ENCODE assay signal across 14 cellular contexts in genomic region chr19:2394669-2395292, GRCh38. TPM values are rescaled to one million over a fixed set of nuclear protein-coding genes. Genes with fewer than 3 reads are reported as not detected.
DNase-seq lines count a peak whose midpoint lies in the region; ATAC-seq and TF ChIP-seq lines count a peak whose summit lies in the region.
"Had no signal": no experiment of that assay in that cellular context is flagged by ENCODE, and none has a peak within 500 bp of the region (broad histone marks: within the 10 kb centered on the region; RNA-seq: fewer than 3 reads in every experiment).

No MANE protein-coding gene starts in this region.

- H3K4me1 Mint-ChIP-seq in activated CD8-positive, alpha-beta T cell treated with anti-CD3 and anti-CD28 coated beads, Interleukin-2, amount 10 ng/mL, durations not matched to agents 7 days and 5 days (ENCODE audit: low read depth) = peaks cover 26% of the 10 kb centered on the region
- H3K4me1 Mint-ChIP-seq in natural killer cell treated with Interleukin-12 subunit alpha and Interleukin-12 subunit beta and Interleukin-15 and Interleukin-18, amount 100 ng/mL, for 72 hours (ENCODE audit: low read depth in 2 of 2) = peaks cover 9 to 11% of the 10 kb centered on the region in 2 donors
- H3K4me1 Mint-ChIP-seq in activated CD4-positive, alpha-beta T cell treated with anti-CD3 and anti-CD28 coated beads for 36 hours = peaks cover 2% of the 10 kb centered on the region

- peak overlapping the region; percentile 52 for H3K4me3 ChIP-seq in GM12865 (ENCODE audit: low read depth, low read length)
- H3K4me3 ChIP-seq: body of pancreas had no signal

- POLR2A ChIA-PET in activated CD8-positive, alpha-beta T cell treated with anti-CD3 and anti-CD28 coated beads, Interleukin-2, amount 10 ng/mL, durations not matched to agents 7 days and 5 days (lab: Charles Lee) = interaction anchor here (1.0 to 1.5 kb wide), 3 partner anchors 33 to 125 kb away, joined by 3 to 5 read pairs (median 3); no protein-coding TSS in a partner anchor
- POLR2A ChIA-PET in activated CD4-positive, alpha-beta T cell treated with anti-CD3 and anti-CD28 coated beads for 36 hours (lab: Charles Lee) = interaction anchor here (0.6 kb wide), 1 partner anchor 1012 kb away, joined by 4 read pairs; no protein-coding TSS in a partner anchor

- intact Hi-C loops in activated CD4-positive, alpha-beta T cell treated with anti-CD3 and anti-CD28 coated beads for 36 hours (cut with DNase I, micrococcal nuclease) = loop anchor here in 1 of 2 experiments (5.0 to 10.0 kb wide), 2 partner anchors 120 to 237 kb away; no protein-coding TSS in a partner anchor

- CTCF ChIA-PET in activated CD8-positive, alpha-beta T cell treated with anti-CD3 and anti-CD28 coated beads, Interleukin-2, amount 10 ng/mL, durations not matched to agents 7 days and 5 days (lab: Charles Lee) = interaction anchor here (0.8 to 3.2 kb wide), 9 partner anchors 33 to 254 kb away, joined by 3 to 15 read pairs (median 4); partner anchors contain the start of genes GADD45B, PLEKHJ1 and TIMM13
- CTCF ChIA-PET in activated CD4-positive, alpha-beta T cell treated with anti-CD3 and anti-CD28 coated beads for 36 hours (lab: Charles Lee) = interaction anchor here (0.6 to 1.0 kb wide), 3 partner anchors 29 to 253 kb away, joined by 3 to 4 read pairs (median 3); no protein-coding TSS in a partner anchor

- H3K4me3 Mint-ChIP-seq in activated CD8-positive, alpha-beta T cell treated with anti-CD3 and anti-CD28 coated beads, Interleukin-2, amount 10 ng/mL, durations not matched to agents 7 days and 5 days = peak overlapping the region; percentile 69
- peak overlapping the region; percentile 69 for H3K4me3 Mint-ChIP-seq in natural killer cell treated with Interleukin-12 subunit alpha and Interleukin-12 subunit beta and Interleukin-15 and Interleukin-18, amount 100 ng/mL, for 72 hours
- H3K4me3 Mint-ChIP-seq in activated CD4-positive, alpha-beta T cell treated with anti-CD3 and anti-CD28 coated beads for 36 hours = no peak overlapping the region
- H3K4me3 Mint-ChIP-seq: neural crest cell had no signal

- H3K36me3 Mint-ChIP-seq in activated CD8-positive, alpha-beta T cell treated with anti-CD3 and anti-CD28 coated beads, Interleukin-2, amount 10 ng/mL, durations not matched to agents 7 days and 5 days (ENCODE audit: low read depth) = peaks cover 2% of the 10 kb centered on the region
- H3K36me3 Mint-ChIP-seq in natural killer cell treated with Interleukin-12 subunit alpha and Interleukin-12 subunit beta and Interleukin-15 and Interleukin-18, amount 100 ng/mL, for 72 hours = no peaks in the 10 kb centered on the region
- H3K36me3 Mint-ChIP-seq in activated CD4-positive, alpha-beta T cell treated with anti-CD3 and anti-CD28 coated beads for 36 hours (ENCODE audit: low read depth) = no peaks in the 10 kb centered on the region

- H3K27me3 Mint-ChIP-seq in activated CD8-positive, alpha-beta T cell treated with anti-CD3 and anti-CD28 coated beads, Interleukin-2, amount 10 ng/mL, durations not matched to agents 7 days and 5 days (ENCODE audit: low read depth) = peaks cover 5% of the 10 kb centered on the region
- H3K27me3 Mint-ChIP-seq in natural killer cell treated with Interleukin-12 subunit alpha and Interleukin-12 subunit beta and Interleukin-15 and Interleukin-18, amount 100 ng/mL, for 72 hours = peaks cover 0 to 3% of the 10 kb centered on the region in 2 donors
- H3K27me3 Mint-ChIP-seq in activated CD4-positive, alpha-beta T cell treated with anti-CD3 and anti-CD28 coated beads for 36 hours = peaks cover 2% of the 10 kb centered on the region

- DNase-seq in GM12865 (ENCODE audit: low read depth) (peak; percentile 67), LoVo (ENCODE audit: low spot score) (peak; percentile 45), NAMALWA (ENCODE audit: low spot score) (no peak), NCI-H1694 treated with DMSO at 0.1 percent for 48 hours (lab: John Stamatoyannopoulos, UW) (no peak), NCI-H2196 (lab: John Stamatoyannopoulos, UW; ENCODE audit: unreplicated experiment) (no peak)
- DNase-seq in activated CD8-positive, alpha-beta T cell treated with anti-CD3 and anti-CD28 coated beads, Interleukin-2, amount 10 ng/mL, durations not matched to agents 7 days and 5 days = no peak
- no peak for DNase-seq in natural killer cell treated with Interleukin-12 subunit alpha and Interleukin-12 subunit beta and Interleukin-15 and Interleukin-18, amount 100 ng/mL, for 72 hours (ENCODE audit: low spot score)
- DNase-seq in activated CD4-positive, alpha-beta T cell treated with anti-CD3 and anti-CD28 coated beads for 36 hours = no peak
- DNase-seq: activated CD8-positive, alpha-beta memory T cell treated with anti-CD3 and anti-CD28 coated beads, Interleukin-2, amount 50 U/mL, for 48 hours; NCI-H510A treated with DMSO at 0.1 percent for 48 hours had no signal

- peak; percentile 20 for ATAC-seq in activated CD8-positive, alpha-beta T cell treated with anti-CD3 and anti-CD28 coated beads, Interleukin-2, amount 10 ng/mL, durations not matched to agents 7 days and 5 days
- peak; percentile 24 to 62 for ATAC-seq in natural killer cell treated with Interleukin-12 subunit alpha and Interleukin-12 subunit beta and Interleukin-15 and Interleukin-18, amount 100 ng/mL, for 72 hours
- ATAC-seq in activated CD4-positive, alpha-beta T cell treated with anti-CD3 and anti-CD28 coated beads for 36 hours = no peak
- ATAC-seq: body of pancreas, esophagus mucosa had no signal

- H3K9me3 Mint-ChIP-seq in activated CD8-positive, alpha-beta T cell treated with anti-CD3 and anti-CD28 coated beads, Interleukin-2, amount 10 ng/mL, durations not matched to agents 7 days and 5 days (ENCODE audit: insufficient read depth) = no peaks in the 10 kb centered on the region
- no peaks in the 10 kb centered on the region for H3K9me3 Mint-ChIP-seq in natural killer cell treated with Interleukin-12 subunit alpha and Interleukin-12 subunit beta and Interleukin-15 and Interleukin-18, amount 100 ng/mL, for 72 hours
- H3K9me3 Mint-ChIP-seq in activated CD4-positive, alpha-beta T cell treated with anti-CD3 and anti-CD28 coated beads for 36 hours (ENCODE audit: low read depth) = no peaks in the 10 kb centered on the region

- peak overlapping the region; percentile 72 for H3K27ac Mint-ChIP-seq in activated CD8-positive, alpha-beta T cell treated with anti-CD3 and anti-CD28 coated beads, Interleukin-2, amount 10 ng/mL, durations not matched to agents 7 days and 5 days
- peak overlapping the region in 1 of 2 donors; percentile 70 for H3K27ac Mint-ChIP-seq in natural killer cell treated with Interleukin-12 subunit alpha and Interleukin-12 subunit beta and Interleukin-15 and Interleukin-18, amount 100 ng/mL, for 72 hours
- H3K27ac Mint-ChIP-seq in activated CD4-positive, alpha-beta T cell treated with anti-CD3 and anti-CD28 coated beads for 36 hours = no peak overlapping the region

- no peak for TF ChIP-seq CTCF in GM12865 (IDR thresholded peaks at IDR 0.05; ENCODE audit: insufficient read depth, low read depth, low read length, missing control alignments)

RNA-seq across cellular contexts. Expression of gene TIMM13, which starts 32.6 kb away (rescaled TPM):
- 10 to 100 TPM; 75.1 to 80.2 TPM for total RNA-seq in activated CD8-positive, alpha-beta T cell treated with anti-CD3 and anti-CD28 coated beads, Interleukin-2, amount 10 ng/mL, durations not matched to agents 7 days and 5 days
- 100 to 1,000 TPM in 1 of 2 donors, 10 to 100 TPM in 1; 80.1 to 124 TPM for total RNA-seq in natural killer cell treated with Interleukin-12 subunit alpha and Interleukin-12 subunit beta and Interleukin-15 and Interleukin-18, amount 100 ng/mL, for 72 hours
- 100 to 1,000 TPM in 1 of 2 experiments, 10 to 100 TPM in 1; 70.7 to 104 TPM for total RNA-seq in activated CD4-positive, alpha-beta T cell treated with anti-CD3 and anti-CD28 coated beads for 36 hours

RNA-seq across cellular contexts. Expression of gene TMPRSS9, which starts 34.7 kb away (rescaled TPM):
- not detected for total RNA-seq in activated CD8-positive, alpha-beta T cell treated with anti-CD3 and anti-CD28 coated beads, Interleukin-2, amount 10 ng/mL, durations not matched to agents 7 days and 5 days
- not detected for total RNA-seq in natural killer cell treated with Interleukin-12 subunit alpha and Interleukin-12 subunit beta and Interleukin-15 and Interleukin-18, amount 100 ng/mL, for 72 hours
- total RNA-seq in activated CD4-positive, alpha-beta T cell treated with anti-CD3 and anti-CD28 coated beads for 36 hours = not detected
- total RNA-seq: body of pancreas; esophagus mucosa; T-helper 1 cell treated with Interleukin-12 subunit alpha and Interleukin-12 subunit beta and Interleukin-4 antibody, amounts not matched to agents 30 ng/mL and 1 ng/mL, for 36 hours had no signal

Comparison
In these comparisons a context has a peak if more than half of its experiments do, and no peak if none do; other contexts are left out.
1. DNase-seq: peak in GM12865 (single experiment) and LoVo (single experiment); none in activated CD8-positive, alpha-beta T cell treated with anti-CD3 and anti-CD28 coated beads, Interleukin-2, amount 10 ng/mL, durations not matched to agents 7 days and 5 days (single experiment), natural killer cell treated with Interleukin-12 subunit alpha and Interleukin-12 subunit beta and Interleukin-15 and Interleukin-18, amount 100 ng/mL, for 72 hours (single experiment), NAMALWA (single experiment), activated CD4-positive, alpha-beta T cell treated with anti-CD3 and anti-CD28 coated beads for 36 hours (single experiment), NCI-H1694 treated with DMSO at 0.1 percent for 48 hours (single experiment) and NCI-H2196 (single experiment).